22 cellular contexts compared by ENCODE assay signal in genomic region chr3:112512320-112512719, GRCh38. TPM values are rescaled to one million over a fixed set of nuclear protein-coding genes. Genes with fewer than 3 reads are reported as not detected.
"Had no signal": no experiment of that assay in that cellular context is flagged by ENCODE, and none has a peak within 500 bp of the region (broad histone marks: within the 10 kb centered on the region; RNA-seq: fewer than 3 reads in every experiment).

No MANE protein-coding gene starts in this region.

- H3K4me1 ChIP-seq: gastrocnemius medialis, lower lobe of right lung had no signal

- H3K27ac ChIP-seq: gastrocnemius medialis, heart left ventricle, lower lobe of right lung, upper lobe of left lung had no signal

- DNase-seq: activated CD4-positive, alpha-beta T cell treated with anti-CD3 and anti-CD28 coated beads, Interleukin-2, amount 10 ng/mL, durations not matched to agents 24 days and 14 days; activated CD4-positive, CD25-positive, alpha-beta regulatory T cell; activated CD8-positive, alpha-beta memory T cell treated with anti-CD3 and anti-CD28 coated beads, Interleukin-2, amount 50 U/mL, for 4 hours; activated CD8-positive, alpha-beta T cell treated with anti-CD3 and anti-CD28 coated beads, Interleukin-2, amount 10 ng/mL, durations not matched to agents 7 days and 5 days; activated gamma-delta T cell treated with Interleukin-2 at 50 U/mL for 16 hours; amygdala; cerebellar nuclear complex; effector memory CD8-positive, alpha-beta T cell; gastrocnemius medialis; heart left ventricle; left cardiac atrium; lower lobe of right lung; stimulated activated CD4-positive, alpha-beta T cell treated with anti-CD3 and anti-CD28 coated beads, Interleukin-1b, Interleukin-23, amount 100 ng/mL, for 48 hours; stimulated activated naive CD8-positive, alpha-beta T cell treated with anti-CD3 and anti-CD28 coated beads, Interleukin-15, amount 100 ng/mL, for 72 hours; upper lobe of left lung had no signal

- H3K4me1 Mint-ChIP-seq: mesothelial cell of epicardium had no signal

- H3K27me3 Mint-ChIP-seq: activated CD4-positive, alpha-beta T cell treated with anti-CD3 and anti-CD28 coated beads, Interleukin-2, amount 10 ng/mL, durations not matched to agents 24 days and 14 days; activated naive CD8-positive, alpha-beta T cell; dendritic cell treated with granulocyte-macrophage colony-stimulating factor and Interleukin-4, amounts not matched to agents 40 ng/mL and 50 ng/mL, for 4 days; effector memory CD8-positive, alpha-beta T cell; stimulated activated naive CD8-positive, alpha-beta T cell treated with anti-CD3 and anti-CD28 coated beads, Interleukin-15, amount 100 ng/mL, for 72 hours had no signal

- H3K27ac Mint-ChIP-seq: activated CD4-positive, alpha-beta T cell treated with anti-CD3 and anti-CD28 coated beads, Interleukin-2, amount 10 ng/mL, durations not matched to agents 24 days and 14 days; activated CD8-positive, alpha-beta T cell treated with anti-CD3 and anti-CD28 coated beads, Interleukin-2, amount 10 ng/mL, durations not matched to agents 7 days and 5 days; activated naive CD8-positive, alpha-beta T cell; dendritic cell treated with granulocyte-macrophage colony-stimulating factor and Interleukin-4, amounts not matched to agents 40 ng/mL and 50 ng/mL, for 4 days; effector memory CD8-positive, alpha-beta T cell; mesothelial cell of epicardium; stimulated activated naive CD8-positive, alpha-beta T cell treated with anti-CD3 and anti-CD28 coated beads, Interleukin-15, amount 100 ng/mL, for 72 hours; T-helper 2 cell treated with Interferon-gamma antibody and Interleukin-4, amounts not matched to agents 5 μg/mL and 100 μg/mL, for 36 hours had no signal

- H3K9me3 ChIP-seq: gastrocnemius medialis, lower lobe of right lung had no signal

- H3K4me3 Mint-ChIP-seq: activated CD4-positive, alpha-beta T cell treated with anti-CD3 and anti-CD28 coated beads, Interleukin-2, amount 10 ng/mL, durations not matched to agents 24 days and 14 days; activated CD8-positive, alpha-beta T cell treated with anti-CD3 and anti-CD28 coated beads, Interleukin-2, amount 10 ng/mL, durations not matched to agents 7 days and 5 days; activated naive CD8-positive, alpha-beta T cell; dendritic cell treated with granulocyte-macrophage colony-stimulating factor and Interleukin-4, amounts not matched to agents 40 ng/mL and 50 ng/mL, for 4 days; effector memory CD8-positive, alpha-beta T cell; mesothelial cell of epicardium; stimulated activated naive CD8-positive, alpha-beta T cell treated with anti-CD3 and anti-CD28 coated beads, Interleukin-15, amount 100 ng/mL, for 72 hours; T-helper 2 cell treated with Interferon-gamma antibody and Interleukin-4, amounts not matched to agents 5 μg/mL and 100 μg/mL, for 36 hours had no signal

- H3K4me3 ChIP-seq: gastrocnemius medialis, heart left ventricle, lower lobe of right lung, upper lobe of left lung had no signal

- H3K27me3 ChIP-seq: gastrocnemius medialis, heart left ventricle, upper lobe of left lung had no signal

- H3K36me3 ChIP-seq: gastrocnemius medialis, heart left ventricle, lower lobe of right lung, upper lobe of left lung had no signal

- H3K9me3 Mint-ChIP-seq: effector memory CD8-positive, alpha-beta T cell had no signal

RNA-seq across cellular contexts. Expression of gene BTLA, which starts 13.0 kb away (rescaled TPM):
- total RNA-seq: gastrocnemius medialis, mesothelial cell of epicardium, myocyte, osteocyte had no signal
- polyA plus RNA-seq: heart left ventricle, neural cell had no signal
